Comparison of ENCODE assay signal across 1 cellular context in the genomic region with DNA sequence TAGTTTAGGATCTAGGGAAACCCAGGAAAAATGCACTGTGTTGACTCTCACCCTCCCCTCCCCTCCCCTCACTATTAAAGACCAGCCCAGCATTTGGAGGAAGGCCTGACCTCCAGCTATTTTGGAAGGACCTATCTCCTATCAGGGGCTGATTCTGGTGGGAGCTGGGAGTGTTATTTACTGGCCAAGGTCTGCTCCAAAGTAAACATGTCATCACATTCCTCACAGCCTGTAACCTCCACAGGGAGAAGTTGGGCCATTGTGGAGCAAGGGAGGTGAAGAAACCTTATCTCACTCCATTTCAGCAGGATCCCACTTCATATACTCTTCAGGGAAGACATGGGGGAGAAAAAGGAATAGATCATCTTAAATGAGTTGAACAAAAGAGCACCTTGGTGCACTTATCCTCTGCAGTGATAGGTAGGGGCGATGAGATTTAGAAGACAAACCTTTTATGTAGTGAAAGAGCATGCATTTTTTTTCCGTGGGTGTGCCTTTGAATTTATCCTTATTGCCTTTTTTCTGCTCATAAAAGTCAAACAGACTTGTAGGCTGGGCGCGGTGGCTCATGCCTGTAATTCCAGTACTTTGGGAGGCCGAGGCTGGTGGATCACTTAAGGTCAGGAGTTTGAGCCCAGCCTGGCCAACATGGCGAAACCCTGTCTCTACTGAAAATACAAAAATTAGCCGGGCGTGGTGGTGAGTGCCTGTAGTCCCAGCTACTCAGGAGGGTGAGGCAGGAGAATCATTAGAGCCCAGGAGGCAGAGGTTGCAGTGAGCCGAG.
TF ChIP-seq lines count a peak whose summit lies in the region.

No MANE protein-coding gene starts in this region.

TF ChIP-seq in HCT116, 20 proteins besides CTCF, POLR2A, EP300 and RAD21 (continued from another document):
- TF ChIP-seq, protein P1, sequence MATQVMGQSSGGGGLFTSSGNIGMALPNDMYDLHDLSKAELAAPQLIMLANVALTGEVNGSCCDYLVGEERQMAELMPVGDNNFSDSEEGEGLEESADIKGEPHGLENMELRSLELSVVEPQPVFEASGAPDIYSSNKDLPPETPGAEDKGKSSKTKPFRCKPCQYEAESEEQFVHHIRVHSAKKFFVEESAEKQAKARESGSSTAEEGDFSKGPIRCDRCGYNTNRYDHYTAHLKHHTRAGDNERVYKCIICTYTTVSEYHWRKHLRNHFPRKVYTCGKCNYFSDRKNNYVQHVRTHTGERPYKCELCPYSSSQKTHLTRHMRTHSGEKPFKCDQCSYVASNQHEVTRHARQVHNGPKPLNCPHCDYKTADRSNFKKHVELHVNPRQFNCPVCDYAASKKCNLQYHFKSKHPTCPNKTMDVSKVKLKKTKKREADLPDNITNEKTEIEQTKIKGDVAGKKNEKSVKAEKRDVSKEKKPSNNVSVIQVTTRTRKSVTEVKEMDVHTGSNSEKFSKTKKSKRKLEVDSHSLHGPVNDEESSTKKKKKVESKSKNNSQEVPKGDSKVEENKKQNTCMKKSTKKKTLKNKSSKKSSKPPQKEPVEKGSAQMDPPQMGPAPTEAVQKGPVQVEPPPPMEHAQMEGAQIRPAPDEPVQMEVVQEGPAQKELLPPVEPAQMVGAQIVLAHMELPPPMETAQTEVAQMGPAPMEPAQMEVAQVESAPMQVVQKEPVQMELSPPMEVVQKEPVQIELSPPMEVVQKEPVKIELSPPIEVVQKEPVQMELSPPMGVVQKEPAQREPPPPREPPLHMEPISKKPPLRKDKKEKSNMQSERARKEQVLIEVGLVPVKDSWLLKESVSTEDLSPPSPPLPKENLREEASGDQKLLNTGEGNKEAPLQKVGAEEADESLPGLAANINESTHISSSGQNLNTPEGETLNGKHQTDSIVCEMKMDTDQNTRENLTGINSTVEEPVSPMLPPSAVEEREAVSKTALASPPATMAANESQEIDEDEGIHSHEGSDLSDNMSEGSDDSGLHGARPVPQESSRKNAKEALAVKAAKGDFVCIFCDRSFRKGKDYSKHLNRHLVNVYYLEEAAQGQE (IDR thresholded peaks at IDR 0.05; ENCODE audit: low read depth), result no peak
- no peak for TF ChIP-seq POLR2AphosphoS5 (IDR thresholded peaks at IDR 0.05; ENCODE audit: low read depth, low read length)
- TF ChIP-seq EZH2phosphoT487 (IDR thresholded peaks at IDR 0.05; ENCODE audit: borderline replicate concordance), result no peak
TF ChIP-seq in HCT116: peak in this region for 0.
